ENCODE assay signal across 25 cellular contexts in the genomic region with DNA sequence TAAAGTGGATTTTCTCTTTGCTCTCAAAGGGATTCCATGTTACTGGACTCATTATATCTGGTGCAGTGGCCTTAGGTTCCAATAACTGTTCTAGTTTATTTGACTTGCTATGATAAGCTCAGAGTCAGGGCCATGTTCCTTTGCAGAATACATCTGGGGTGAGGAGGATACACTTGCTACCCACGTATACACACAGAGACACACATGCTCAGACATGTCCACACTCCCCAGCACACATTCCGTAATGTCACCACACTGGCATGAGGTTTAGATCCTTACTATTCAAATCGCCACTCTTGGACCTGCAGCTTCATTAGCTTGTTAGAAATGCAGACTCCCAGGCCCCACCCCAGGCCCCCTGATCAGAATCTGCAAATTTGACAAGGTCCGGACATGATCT.
A peak's percentile ranks its signal among the peaks of the same experiment; 100 is the strongest.
DNase-seq lines count a peak whose midpoint lies in the region; ATAC-seq, FAIRE-seq and TF ChIP-seq lines count a peak whose summit lies in the region.
"Had no signal": no experiment of that assay in that cellular context is flagged by ENCODE, and none has a peak within 500 bp of the region (broad histone marks: within the 10 kb centered on the region; RNA-seq: fewer than 3 reads in every experiment).

No MANE protein-coding gene starts in this region.

- WGBS in mammary epithelial cell (ENCODE audit: low coverage, missing lambda C conversion rate): 44% methylated on average over 4 of the region's 4 CpGs
- 59% methylated on average over 2 of the region's 4 CpGs; no CpG with 5 or more reads in 1 of the 2 experiments for WGBS in IMR-90 (ENCODE audit: extremely low coverage in 2 of 2, insufficient read length in 1 of 2), 2 experiments

- peaks cover 8% of the 10 kb centered on the region; the same call in 1 of the 2 replicates for H3K9me1 ChIP-seq in IMR-90 (ENCODE audit: insufficient read depth, low read length)

- no peaks in the 10 kb centered on the region for H3K79me2 ChIP-seq in mammary epithelial cell (ENCODE audit: insufficient read depth, low read length)

- BruUV-seq in mammary epithelial cell (replicated peaks; lab: Mats Ljungman, UMichigan) (no TSS peak), IMR-90 (replicated peaks; lab: Mats Ljungman, UMichigan) (no TSS peak)

- no peak overlapping the region; the same call in 1 of the 2 replicates for H4K91ac ChIP-seq in IMR-90 (ENCODE audit: insufficient read depth, low read depth, low read length)

- no peaks in the 10 kb centered on the region for H3K27me3 ChIP-seq in mammary epithelial cell (ENCODE audit: insufficient read depth, low read length)
- no peaks in the 10 kb centered on the region for H3K27me3 ChIP-seq in breast epithelium
- H3K27me3 ChIP-seq in IMR-90 (ENCODE audit: control insufficient read depth, insufficient read depth, low read length): no peaks in the 10 kb centered on the region
- H3K27me3 ChIP-seq in bronchial epithelial cell (ENCODE audit: control insufficient read depth, insufficient read depth, low read length): no peaks in the 10 kb centered on the region
- H3K27me3 ChIP-seq in foreskin keratinocyte: no peaks in the 10 kb centered on the region
- H3K27me3 ChIP-seq: BE2C, BLaER1 had no signal

- intact Hi-C loops in mammary epithelial cell (cut with micrococcal nuclease) (no loop called here), breast epithelium (cut with DNase I; ENCODE audit: low total_unique reads) (no loop called here), IMR-90 (cut with micrococcal nuclease) (no loop called here)

- no peak overlapping the region for H4K8ac ChIP-seq in IMR-90 (ENCODE audit: low read depth in 2 of 2, low read length in 2 of 2)

- no peak overlapping the region for H3K56ac ChIP-seq in IMR-90 (ENCODE audit: extremely low read depth, insufficient read depth, low read length)

- H3K14ac ChIP-seq in IMR-90 (replicated peaks; ENCODE audit: low read depth, low read length): no peak overlapping the region

- H4K20me1 ChIP-seq in mammary epithelial cell (ENCODE audit: insufficient read depth, low read length) (no peaks in the 10 kb centered on the region), IMR-90 (ENCODE audit: insufficient read depth, low read length) (no peaks in the 10 kb centered on the region)
- H4K20me1 ChIP-seq: BLaER1 had no signal

- H3K9ac ChIP-seq in mammary epithelial cell (ENCODE audit: insufficient read depth, low read length) (no peak overlapping the region), IMR-90 (ENCODE audit: low read depth, low read length) (no peak overlapping the region)
- H3K9ac ChIP-seq: BLaER1 had no signal

- no peak overlapping the region for H2BK15ac ChIP-seq in IMR-90 (ENCODE audit: low read depth, low read length)

- TF ChIP-seq CTCF in mammary epithelial cell (conservative IDR thresholded peaks at IDR 0.05 in 1 of 2, IDR thresholded peaks at IDR 0.05 in 1 of 2; ENCODE audit: extremely low read depth in 1 of 2, insufficient read depth in 1 of 2, low read depth in 1 of 2, low read length in 2 of 2): no peak
- no peak for TF ChIP-seq CTCF in breast epithelium (IDR thresholded peaks at IDR 0.05)
- TF ChIP-seq CTCF in IMR-90 (conservative IDR thresholded peaks at IDR 0.05; ENCODE audit: low read depth, low read length): no peak
- no peak for TF ChIP-seq CTCF in bronchial epithelial cell (IDR thresholded peaks at IDR 0.05; ENCODE audit: insufficient read depth, low read length, severe bottlenecking)
- no peak for TF ChIP-seq CTCF in foreskin keratinocyte (conservative IDR thresholded peaks at IDR 0.05)

- in situ Hi-C loops in mammary epithelial cell (cut with MboI; ENCODE audit: low sequenced_read_pairs in 2 of 2) (no loop called here), IMR-90 (cut with MboI; ENCODE audit: low sequenced_read_pairs) (no loop called here)

- DNase-seq in mammary epithelial cell (peak; percentile 34), breast epithelium (ENCODE audit: low spot score in 2 of 2) (no peak), IMR-90 (no peak), bronchial epithelial cell (ENCODE audit: low read depth) (peak; percentile 76), foreskin keratinocyte (peak; percentile 40 to 56), frontal cortex (ENCODE audit: low spot score in 2 of 2) (no peak), A172 (ENCODE audit: low spot score) (no peak), COR-L47 (lab: John Stamatoyannopoulos, UW) (no peak)
- DNase-seq: ACHN; BE2C; C1 segment of cervical spinal cord; Caco-2; Calu3; CD4-positive, alpha-beta memory T cell; CD4-positive, CD25-positive, alpha-beta regulatory T cell; CD8-positive, alpha-beta memory T cell; DMS79 treated with DMSO at 0.1 percent for 48 hours; GF-D8 had no signal

- H3K4me3 ChIP-seq in mammary epithelial cell (replicated peaks in 1 of 3; ENCODE audit: insufficient read depth in 1 of 3, low read depth in 2 of 3, low read length in 3 of 3) (no peak overlapping the region), breast epithelium (no peak overlapping the region), IMR-90 (ENCODE audit: insufficient read depth, low read depth, low read length) (no peak overlapping the region), bronchial epithelial cell (ENCODE audit: low read depth, low read length) (no peak overlapping the region)
- H3K4me3 ChIP-seq: BLaER1 had no signal

- no peak overlapping the region for H3K18ac ChIP-seq in IMR-90 (ENCODE audit: low read depth, low read length)

- no peak for ATAC-seq in IMR-90 (ENCODE audit: low read depth)
- peak; percentile 55 for ATAC-seq in foreskin keratinocyte

- H3K9me3 ChIP-seq in mammary epithelial cell (replicated peaks; ENCODE audit: insufficient read depth, low read length): no peaks in the 10 kb centered on the region
- no peaks in the 10 kb centered on the region for H3K9me3 ChIP-seq in breast epithelium
- no peaks in the 10 kb centered on the region for H3K9me3 ChIP-seq in IMR-90 (ENCODE audit: control insufficient read depth, insufficient read depth, low read length)
- H3K9me3 ChIP-seq: BE2C, BLaER1, Caco-2 had no signal

- CTCF ChIA-PET in mammary epithelial cell (lab: Charles Lee; ENCODE audit: low non-redundant PET) (no interaction called here), IMR-90 (lab: Yijun Ruan, JAX) (no interaction called here)

- H2BK120ac ChIP-seq in IMR-90 (ENCODE audit: low read depth, low read length): no peak overlapping the region

- POLR2A ChIA-PET in IMR-90 (lab: Charles Lee; ENCODE audit: unreplicated experiment): no interaction called here

- peak overlapping the region; percentile 49 for H2AK9ac ChIP-seq in IMR-90 (replicated peaks; ENCODE audit: low read depth, low read length, poor library complexity)

- H4K5ac ChIP-seq in IMR-90 (ENCODE audit: low read depth, low read length): no peak overlapping the region

- H3K36me3 ChIP-seq in mammary epithelial cell (ENCODE audit: insufficient read depth, low read length) (no peaks in the 10 kb centered on the region), breast epithelium (no peaks in the 10 kb centered on the region), IMR-90 (ENCODE audit: control insufficient read depth, insufficient read depth, low read length) (no peaks in the 10 kb centered on the region), bronchial epithelial cell (ENCODE audit: control insufficient read depth, insufficient read depth, low read length) (no peaks in the 10 kb centered on the region)
- H3K36me3 ChIP-seq: BE2C, BLaER1 had no signal

- H3K4me2 ChIP-seq in mammary epithelial cell (ENCODE audit: insufficient read depth, low read depth, low read length): peak overlapping the region; percentile 49
- H3K4me2 ChIP-seq in IMR-90 (ENCODE audit: low read depth, low read length): no peak overlapping the region
- H3K4me2 ChIP-seq: BLaER1 had no signal

- H2AFZ ChIP-seq in mammary epithelial cell (ENCODE audit: low read depth, low read length) (peak overlapping the region; percentile 68), IMR-90 (replicated peaks; ENCODE audit: low read length, poor library complexity) (no peak overlapping the region)

- dilution Hi-C loops in mammary epithelial cell (cut with HindIII; ENCODE audit: low sequenced_read_pairs): no loop called here
- dilution Hi-C loops in IMR-90 (cut with HindIII; ENCODE audit: low sequenced_read_pairs, unreplicated experiment): no loop called here

- TF ChIP-seq RAD21 in IMR-90 (IDR thresholded peaks at IDR 0.05; ENCODE audit: low read length): no peak

- no peak overlapping the region for H3K27ac ChIP-seq in mammary epithelial cell (ENCODE audit: insufficient read depth, low read depth, low read length)
- no peak overlapping the region for H3K27ac ChIP-seq in breast epithelium
- no peak overlapping the region for H3K27ac ChIP-seq in IMR-90 (ENCODE audit: insufficient read depth, low read length)
- H3K27ac ChIP-seq in foreskin keratinocyte: no peak overlapping the region
- H3K27ac ChIP-seq: 22Rv1, BLaER1 had no signal

- H3K79me1 ChIP-seq in IMR-90 (ENCODE audit: low read depth in 1 of 2, low read length in 2 of 2): 0 out of 4 replicates have a peak, but pooled peaks cover 4% of the 10 kb centered on the region in 2 experiments

- H3K4ac ChIP-seq in IMR-90 (ENCODE audit: low read depth, low read length): no peak overlapping the region

- no peak overlapping the region for H2BK20ac ChIP-seq in IMR-90 (ENCODE audit: low read depth, low read length)

- H3K4me1 ChIP-seq in mammary epithelial cell (ENCODE audit: insufficient read depth, low read length) (peaks cover 13% of the 10 kb centered on the region), breast epithelium (no peaks in the 10 kb centered on the region), IMR-90 (ENCODE audit: control insufficient read depth, insufficient read depth, low read length) (peaks cover 8% of the 10 kb centered on the region), foreskin keratinocyte (no peaks in the 10 kb centered on the region)
- H3K4me1 ChIP-seq: BE2C, BLaER1, Caco-2 had no signal

- H2AK5ac ChIP-seq in IMR-90 (ENCODE audit: low read depth, low read length): no peak overlapping the region

- TF ChIP-seq POLR2A in breast epithelium (IDR thresholded peaks at IDR 0.05) (no peak), IMR-90 (IDR thresholded peaks at IDR 0.05; ENCODE audit: low read depth, low read length) (no peak)

- H2BK5ac ChIP-seq in IMR-90 (ENCODE audit: low read depth, low read length, poor library complexity, severe bottlenecking): no peak overlapping the region

- FAIRE-seq in bronchial epithelial cell (lab: Jason Lieb, UNC) (no peak), frontal cortex (lab: Jason Lieb, UNC) (no peak)
- FAIRE-seq: A204.1, D721Med, G401.6, GM12891, GM18507 had no signal

- H3K23ac ChIP-seq in IMR-90 (ENCODE audit: low read depth, low read length): no peak overlapping the region

TF ChIP-seq in IMR-90, 13 proteins besides CTCF, POLR2A, EP300 and RAD21 (continues in another document):
- TF ChIP-seq BHLHE40 (IDR thresholded peaks at IDR 0.05; ENCODE audit: low read depth, low read length) (no peak), MAFK (IDR thresholded peaks at IDR 0.05; ENCODE audit: low read depth, low read length) (no peak), RCOR1 (IDR thresholded peaks at IDR 0.05; ENCODE audit: insufficient replicate concordance, low read length) (no peak), MAZ (IDR thresholded peaks at IDR 0.05; ENCODE audit: borderline replicate concordance, low read depth, low read length) (no peak), MXI1 (IDR thresholded peaks at IDR 0.05; ENCODE audit: borderline replicate concordance, low read depth, low read length) (no peak)

Comparison
In these comparisons a context has a peak if more than half of its experiments do, and no peak if none do; other contexts are left out.
1. DNase-seq: peak in mammary epithelial cell (single experiment), bronchial epithelial cell (single experiment) and foreskin keratinocyte (2 of 2); none in breast epithelium (0 of 2), IMR-90 (single experiment), frontal cortex (0 of 2), A172 (single experiment) and COR-L47 (single experiment).